ENCODE assay signal across 1 cellular context in genomic region chr11:118194835-118195627, GRCh38.
TF ChIP-seq lines count a peak whose summit lies in the region.

No MANE protein-coding gene starts in this region.

TF ChIP-seq in HepG2, 621 proteins besides CTCF, POLR2A, EP300 and RAD21 (continued from another document and continues in another):
- TF ChIP-seq NCOA2 (CRISPR knock-in tag; IDR thresholded peaks at IDR 0.05) (peak; percentile 87), ZNF576 (CRISPR knock-in tag; IDR thresholded peaks at IDR 0.05) (no peak), NFRKB (IDR thresholded peaks at IDR 0.05) (no peak), PHF5A (CRISPR knock-in tag; IDR thresholded peaks at IDR 0.05; ENCODE audit: low read depth, unreplicated experiment) (no peak), ZNF224 (CRISPR knock-in tag; IDR thresholded peaks at IDR 0.05) (peak; percentile 24; the same call in 1 of the 2 replicates), KDM4B (CRISPR knock-in tag; IDR thresholded peaks at IDR 0.05) (peak; percentile 55; the same call in 1 of the 2 replicates), ISL2 (CRISPR knock-in tag; IDR thresholded peaks at IDR 0.05) (peak; percentile 57; the same call in 1 of the 2 replicates), XRCC5 (optimal IDR thresholded peaks at IDR 0.05; ENCODE audit: low read length) (peak; percentile 83), ZNF550 (CRISPR knock-in tag; IDR thresholded peaks at IDR 0.05; ENCODE audit: borderline replicate concordance) (0 out of 2 replicates have a peak, but pooled peaks have one; percentile 82), TSC22D2 (CRISPR knock-in tag; IDR thresholded peaks at IDR 0.05; ENCODE audit: borderline replicate concordance) (no peak), ZSCAN31 (CRISPR knock-in tag; IDR thresholded peaks at IDR 0.05; ENCODE audit: low read depth) (no peak), MIER3 (CRISPR knock-in tag; IDR thresholded peaks at IDR 0.05; ENCODE audit: borderline replicate concordance) (peak; percentile 75; the same call in 1 of the 2 replicates), ZMAT3 (CRISPR knock-in tag; conservative IDR thresholded peaks at IDR 0.05) (peak; percentile 86; the same call in 1 of the 2 replicates), SP140L (CRISPR knock-in tag; IDR thresholded peaks at IDR 0.05; ENCODE audit: borderline replicate concordance) (0 out of 2 replicates have a peak, but pooled peaks have one; percentile 60), ZNF33B (CRISPR knock-in tag; IDR thresholded peaks at IDR 0.05) (no peak), PLRG1 (conservative IDR thresholded peaks at IDR 0.05) (no peak), ELK4 (CRISPR knock-in tag; IDR thresholded peaks at IDR 0.05; ENCODE audit: borderline replicate concordance) (no peak), ZNF329 (CRISPR knock-in tag; IDR thresholded peaks at IDR 0.05; ENCODE audit: low read depth) (no peak), ZNF619 (CRISPR knock-in tag; IDR thresholded peaks at IDR 0.05) (peak; percentile 53), BATF2 (CRISPR knock-in tag; IDR thresholded peaks at IDR 0.05) (no peak), BHLHE40 (IDR thresholded peaks at IDR 0.05; ENCODE audit: low read length) (peak; percentile 70), ZNF441 (CRISPR knock-in tag; IDR thresholded peaks at IDR 0.05; ENCODE audit: borderline replicate concordance) (peak; percentile 88), AHR (CRISPR knock-in tag; IDR thresholded peaks at IDR 0.05) (0 out of 2 replicates have a peak, but pooled peaks have one; percentile 18), RBFOX2 (IDR thresholded peaks at IDR 0.05; ENCODE audit: low read depth, low read length) (peak; percentile 25; the same call in 1 of the 2 replicates), RXRA (CRISPR knock-in tag; IDR thresholded peaks at IDR 0.05) (0 out of 2 replicates have a peak, but pooled peaks have one; percentile 65), ZBTB7B (CRISPR knock-in tag; IDR thresholded peaks at IDR 0.05) (no peak), ZNF562 (CRISPR knock-in tag; IDR thresholded peaks at IDR 0.05; ENCODE audit: borderline replicate concordance) (no peak), ZNF629 (CRISPR knock-in tag; conservative IDR thresholded peaks at IDR 0.05) (0 out of 2 replicates have a peak, but pooled peaks have one; percentile 7), ZNF724P (CRISPR knock-in tag; IDR thresholded peaks at IDR 0.05; ENCODE audit: borderline replicate concordance) (0 out of 2 replicates have a peak, but pooled peaks have one; percentile 31), ZNF703 (CRISPR knock-in tag; IDR thresholded peaks at IDR 0.05; ENCODE audit: borderline replicate concordance) (no peak), CREM (IDR thresholded peaks at IDR 0.05) (peak; percentile 57), CREM (CRISPR knock-in tag; IDR thresholded peaks at IDR 0.05) (no peak), ARID5B (CRISPR knock-in tag; IDR thresholded peaks at IDR 0.05) (peak; percentile 96), GPBP1L1 (CRISPR knock-in tag; IDR thresholded peaks at IDR 0.05) (no peak), TCF12 (IDR thresholded peaks at IDR 0.05) (no peak), TCF12 (CRISPR knock-in tag; IDR thresholded peaks at IDR 0.05) (no peak), FOXP1 (IDR thresholded peaks at IDR 0.05) (no peak), FOXP1 (CRISPR knock-in tag; IDR thresholded peaks at IDR 0.05) (peak; percentile 39; the same call in 1 of the 2 replicates), ATM (IDR thresholded peaks at IDR 0.05; ENCODE audit: borderline replicate concordance) (no peak), MTA1 (CRISPR knock-in tag; IDR thresholded peaks at IDR 0.05; ENCODE audit: borderline replicate concordance) (0 out of 2 replicates have a peak, but pooled peaks have one; percentile 28), NRL (CRISPR knock-in tag; IDR thresholded peaks at IDR 0.05; ENCODE audit: borderline replicate concordance) (no peak), HNF4A (CRISPR knock-in tag; IDR thresholded peaks at IDR 0.05) (peak; percentile 60; the same call in 1 of the 2 replicates), IRF2 (CRISPR knock-in tag; IDR thresholded peaks at IDR 0.05) (peak; percentile 76; the same call in 1 of the 2 replicates), BRF2 (CRISPR knock-in tag; IDR thresholded peaks at IDR 0.05) (0 out of 2 replicates have a peak, but pooled peaks have one; percentile 9), ZNF781 (CRISPR knock-in tag; IDR thresholded peaks at IDR 0.05; ENCODE audit: borderline replicate concordance, not compliant biosample characterization) (peak; percentile 47), TBP (CRISPR knock-in tag; IDR thresholded peaks at IDR 0.05) (peak; percentile 39; the same call in 1 of the 2 replicates), MTA3 (CRISPR knock-in tag; IDR thresholded peaks at IDR 0.05) (no peak), ZNF143 (CRISPR knock-in tag; IDR thresholded peaks at IDR 0.05) (peak; percentile 48; the same call in 1 of the 2 replicates), CBFB (CRISPR knock-in tag; IDR thresholded peaks at IDR 0.05) (no peak; the same call in 1 of the 2 replicates)
- TF ChIP-seq, protein P1, sequence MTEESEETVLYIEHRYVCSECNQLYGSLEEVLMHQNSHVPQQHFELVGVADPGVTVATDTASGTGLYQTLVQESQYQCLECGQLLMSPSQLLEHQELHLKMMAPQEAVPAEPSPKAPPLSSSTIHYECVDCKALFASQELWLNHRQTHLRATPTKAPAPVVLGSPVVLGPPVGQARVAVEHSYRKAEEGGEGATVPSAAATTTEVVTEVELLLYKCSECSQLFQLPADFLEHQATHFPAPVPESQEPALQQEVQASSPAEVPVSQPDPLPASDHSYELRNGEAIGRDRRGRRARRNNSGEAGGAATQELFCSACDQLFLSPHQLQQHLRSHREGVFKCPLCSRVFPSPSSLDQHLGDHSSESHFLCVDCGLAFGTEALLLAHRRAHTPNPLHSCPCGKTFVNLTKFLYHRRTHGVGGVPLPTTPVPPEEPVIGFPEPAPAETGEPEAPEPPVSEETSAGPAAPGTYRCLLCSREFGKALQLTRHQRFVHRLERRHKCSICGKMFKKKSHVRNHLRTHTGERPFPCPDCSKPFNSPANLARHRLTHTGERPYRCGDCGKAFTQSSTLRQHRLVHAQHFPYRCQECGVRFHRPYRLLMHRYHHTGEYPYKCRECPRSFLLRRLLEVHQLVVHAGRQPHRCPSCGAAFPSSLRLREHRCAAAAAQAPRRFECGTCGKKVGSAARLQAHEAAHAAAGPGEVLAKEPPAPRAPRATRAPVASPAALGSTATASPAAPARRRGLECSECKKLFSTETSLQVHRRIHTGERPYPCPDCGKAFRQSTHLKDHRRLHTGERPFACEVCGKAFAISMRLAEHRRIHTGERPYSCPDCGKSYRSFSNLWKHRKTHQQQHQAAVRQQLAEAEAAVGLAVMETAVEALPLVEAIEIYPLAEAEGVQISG (CRISPR knock-in tag; IDR thresholded peaks at IDR 0.05) = peak; percentile 77
- TF ChIP-seq, protein P2, sequence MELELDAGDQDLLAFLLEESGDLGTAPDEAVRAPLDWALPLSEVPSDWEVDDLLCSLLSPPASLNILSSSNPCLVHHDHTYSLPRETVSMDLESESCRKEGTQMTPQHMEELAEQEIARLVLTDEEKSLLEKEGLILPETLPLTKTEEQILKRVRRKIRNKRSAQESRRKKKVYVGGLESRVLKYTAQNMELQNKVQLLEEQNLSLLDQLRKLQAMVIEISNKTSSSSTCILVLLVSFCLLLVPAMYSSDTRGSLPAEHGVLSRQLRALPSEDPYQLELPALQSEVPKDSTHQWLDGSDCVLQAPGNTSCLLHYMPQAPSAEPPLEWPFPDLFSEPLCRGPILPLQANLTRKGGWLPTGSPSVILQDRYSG (CRISPR knock-in tag; IDR thresholded peaks at IDR 0.05) = 0 out of 2 replicates have a peak, but pooled peaks have one; percentile 70
- TF ChIP-seq, protein P3, sequence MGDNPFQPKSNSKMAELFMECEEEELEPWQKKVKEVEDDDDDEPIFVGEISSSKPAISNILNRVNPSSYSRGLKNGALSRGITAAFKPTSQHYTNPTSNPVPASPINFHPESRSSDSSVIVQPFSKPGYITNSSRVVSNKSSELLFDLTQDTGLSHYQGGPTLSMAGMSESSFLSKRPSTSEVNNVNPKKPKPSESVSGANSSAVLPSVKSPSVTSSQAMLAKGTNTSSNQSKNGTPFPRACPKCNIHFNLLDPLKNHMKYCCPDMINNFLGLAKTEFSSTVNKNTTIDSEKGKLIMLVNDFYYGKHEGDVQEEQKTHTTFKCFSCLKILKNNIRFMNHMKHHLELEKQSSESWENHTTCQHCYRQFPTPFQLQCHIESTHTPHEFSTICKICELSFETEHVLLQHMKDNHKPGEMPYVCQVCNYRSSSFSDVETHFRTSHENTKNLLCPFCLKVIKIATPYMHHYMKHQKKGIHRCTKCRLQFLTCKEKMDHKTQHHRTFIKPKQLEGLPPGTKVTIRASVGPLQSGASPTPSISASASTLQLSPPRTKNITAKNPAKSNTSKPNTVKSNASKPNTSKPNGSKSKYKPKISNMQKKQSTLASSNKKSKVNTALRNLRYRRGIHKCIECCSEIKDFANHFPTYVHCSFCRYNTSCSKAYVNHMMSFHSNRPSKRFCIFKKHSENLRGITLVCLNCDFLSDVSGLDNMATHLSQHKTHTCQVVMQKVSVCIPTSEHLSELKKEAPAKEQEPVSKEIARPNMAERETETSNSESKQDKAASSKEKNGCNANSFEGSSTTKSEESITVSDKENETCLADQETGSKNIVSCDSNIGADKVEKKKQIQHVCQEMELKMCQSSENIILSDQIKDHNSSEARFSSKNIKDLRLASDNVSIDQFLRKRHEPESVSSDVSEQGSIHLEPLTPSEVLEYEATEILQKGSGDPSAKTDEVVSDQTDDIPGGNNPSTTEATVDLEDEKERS (CRISPR knock-in tag; IDR thresholded peaks at IDR 0.05) = no peak
- TF ChIP-seq, protein P4, sequence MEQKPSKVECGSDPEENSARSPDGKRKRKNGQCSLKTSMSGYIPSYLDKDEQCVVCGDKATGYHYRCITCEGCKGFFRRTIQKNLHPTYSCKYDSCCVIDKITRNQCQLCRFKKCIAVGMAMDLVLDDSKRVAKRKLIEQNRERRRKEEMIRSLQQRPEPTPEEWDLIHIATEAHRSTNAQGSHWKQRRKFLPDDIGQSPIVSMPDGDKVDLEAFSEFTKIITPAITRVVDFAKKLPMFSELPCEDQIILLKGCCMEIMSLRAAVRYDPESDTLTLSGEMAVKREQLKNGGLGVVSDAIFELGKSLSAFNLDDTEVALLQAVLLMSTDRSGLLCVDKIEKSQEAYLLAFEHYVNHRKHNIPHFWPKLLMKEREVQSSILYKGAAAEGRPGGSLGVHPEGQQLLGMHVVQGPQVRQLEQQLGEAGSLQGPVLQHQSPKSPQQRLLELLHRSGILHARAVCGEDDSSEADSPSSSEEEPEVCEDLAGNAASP (CRISPR knock-in tag; IDR thresholded peaks at IDR 0.05; ENCODE audit: borderline replicate concordance) = peak; percentile 81; the same call in 1 of the 2 replicates
